Comparison of ENCODE assay signal across 16 cellular contexts in the genomic region with DNA sequence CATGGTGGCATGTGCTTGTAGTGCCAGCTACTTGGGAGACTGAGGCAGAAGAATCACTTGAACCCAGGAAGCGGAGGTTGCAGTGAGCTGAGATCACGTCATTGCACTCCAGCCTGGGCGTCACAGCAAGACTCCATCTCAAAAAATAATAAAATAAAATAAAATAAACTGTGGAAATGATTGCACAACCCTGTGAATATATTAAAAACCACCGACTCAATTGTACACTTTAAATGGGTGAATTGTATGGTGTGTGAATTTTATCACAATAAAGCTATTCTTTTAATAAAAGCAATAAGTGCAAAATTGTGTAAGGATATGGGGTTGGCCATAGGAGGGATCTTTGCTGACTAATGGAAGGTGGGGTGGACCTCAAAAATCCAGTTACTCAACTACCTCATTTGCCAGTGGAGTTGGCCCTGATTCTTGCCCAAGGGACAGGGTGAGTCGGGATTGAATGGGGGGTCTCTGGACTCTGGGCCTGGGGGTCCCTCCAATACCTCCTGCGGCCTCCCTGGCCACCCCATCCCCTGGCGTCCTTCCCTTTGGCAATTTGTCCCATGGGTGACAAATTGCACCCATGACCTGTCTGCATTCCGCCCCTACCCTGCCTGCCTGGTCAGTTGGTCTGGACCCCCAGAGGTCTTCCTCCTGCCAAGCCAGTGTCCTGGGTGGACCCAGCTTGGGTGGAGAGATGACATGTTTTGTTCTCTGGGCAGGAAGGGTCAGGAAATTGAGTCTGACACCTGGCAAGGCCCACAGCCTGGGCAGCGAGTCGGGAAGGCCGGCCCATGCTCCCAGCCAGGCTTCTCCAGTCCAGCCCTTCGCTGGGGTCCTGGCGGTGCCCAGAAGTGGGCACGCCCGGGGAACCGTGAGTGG.
"Had no signal": no experiment of that assay in that cellular context is flagged by ENCODE, and none has a peak within 500 bp of the region (broad histone marks: within the 10 kb centered on the region; RNA-seq: fewer than 3 reads in every experiment).

No MANE protein-coding gene starts in this region.

- H3K4me3 Mint-ChIP-seq: activated B cell treated with CpG ODN at 0.5 μM for 24 hours; activated CD4-positive, alpha-beta memory T cell treated with anti-CD3 and anti-CD28 coated beads for 36 hours; activated naive CD4-positive, alpha-beta T cell treated with anti-CD3 and anti-CD28 coated beads, Interleukin-2, amount 10 ng/mL, durations not matched to agents 7 days and 5 days; activated naive CD8-positive, alpha-beta T cell treated with anti-CD3 and anti-CD28 coated beads, Interleukin-2, amount 50 U/mL, for 24 hours; natural killer cell treated with Interleukin-12 subunit alpha and Interleukin-12 subunit beta and Interleukin-15 and Interleukin-18, amount 100 ng/mL, for 72 hours; T-helper 2 cell treated with Interferon-gamma antibody and Interleukin-4, amounts not matched to agents 5 μg/mL and 100 μg/mL, for 36 hours had no signal

- H3K36me3 Mint-ChIP-seq: activated naive CD4-positive, alpha-beta T cell treated with anti-CD3 and anti-CD28 coated beads, Interleukin-2, amount 10 ng/mL, durations not matched to agents 7 days and 5 days had no signal

- ATAC-seq: activated naive CD8-positive, alpha-beta T cell treated with anti-CD3 and anti-CD28 coated beads, Interleukin-2, amount 50 U/mL, for 24 hours; heart right ventricle; natural killer cell treated with Interleukin-12 subunit alpha and Interleukin-12 subunit beta and Interleukin-15 and Interleukin-18, amount 100 ng/mL, for 72 hours had no signal

- H3K4me1 Mint-ChIP-seq: activated naive CD4-positive, alpha-beta T cell treated with anti-CD3 and anti-CD28 coated beads, Interleukin-2, amount 10 ng/mL, durations not matched to agents 7 days and 5 days; activated naive CD8-positive, alpha-beta T cell treated with anti-CD3 and anti-CD28 coated beads, Interleukin-2, amount 50 U/mL, for 24 hours had no signal

- H3K27me3 ChIP-seq: tibial nerve, vagina had no signal

- H3K4me3 ChIP-seq: heart right ventricle, SK-N-MC, tibial nerve, vagina had no signal

- DNase-seq: activated B cell treated with CpG ODN at 0.5 μM for 24 hours; activated CD4-positive, alpha-beta memory T cell treated with anti-CD3 and anti-CD28 coated beads for 36 hours; activated CD4-positive, alpha-beta T cell treated with anti-CD3 and anti-CD28 coated beads for 4 hours; activated effector memory CD4-positive, alpha-beta T cell treated with Interleukin-2 at 50 U/mL for 16 hours; activated naive CD4-positive, alpha-beta T cell treated with anti-CD3 and anti-CD28 coated beads, Interleukin-2, amount 10 ng/mL, durations not matched to agents 7 days and 5 days; activated naive CD8-positive, alpha-beta T cell treated with anti-CD3 and anti-CD28 coated beads, Interleukin-2, amount 50 U/mL, for 24 hours; activated T-cell treated with anti-CD3 and anti-CD28 coated beads, Interleukin-2, amount 50 U/mL, for 48 hours; dermis blood vessel endothelial cell; heart right ventricle; stimulated activated CD4-positive, alpha-beta T cell treated with anti-CD3 and anti-CD28 coated beads, Interleukin-2, amount 100 ng/mL, for 24 hours; stimulated activated naive CD4-positive, alpha-beta T cell treated with Interleukin-2 at 50 U/mL for 16 hours had no signal

- H3K4me1 ChIP-seq: heart right ventricle, tibial nerve, vagina had no signal

- H3K27me3 Mint-ChIP-seq: activated B cell treated with CpG ODN at 0.5 μM for 24 hours; activated naive CD4-positive, alpha-beta T cell treated with anti-CD3 and anti-CD28 coated beads, Interleukin-2, amount 10 ng/mL, durations not matched to agents 7 days and 5 days; activated naive CD8-positive, alpha-beta T cell treated with anti-CD3 and anti-CD28 coated beads, Interleukin-2, amount 50 U/mL, for 24 hours had no signal

- H3K36me3 ChIP-seq: heart right ventricle, tibial nerve, vagina had no signal

- H3K27ac ChIP-seq: heart right ventricle, SK-N-MC, tibial nerve, vagina had no signal

- H3K27ac Mint-ChIP-seq: activated B cell treated with CpG ODN at 0.5 μM for 24 hours; activated CD4-positive, alpha-beta memory T cell treated with anti-CD3 and anti-CD28 coated beads for 36 hours; activated naive CD4-positive, alpha-beta T cell treated with anti-CD3 and anti-CD28 coated beads, Interleukin-2, amount 10 ng/mL, durations not matched to agents 7 days and 5 days; activated naive CD8-positive, alpha-beta T cell treated with anti-CD3 and anti-CD28 coated beads, Interleukin-2, amount 50 U/mL, for 24 hours; natural killer cell treated with Interleukin-12 subunit alpha and Interleukin-12 subunit beta and Interleukin-15 and Interleukin-18, amount 100 ng/mL, for 72 hours; T-helper 2 cell treated with Interferon-gamma antibody and Interleukin-4, amounts not matched to agents 5 μg/mL and 100 μg/mL, for 36 hours had no signal
